In genomic region chr19:42242512-42243409, GRCh38 we compare ENCODE assay signal across 8 cellular contexts. TPM values are rescaled to one million over a fixed set of nuclear protein-coding genes. Genes with fewer than 3 reads are reported as not detected.
A peak's percentile ranks its signal among the peaks of the same experiment; 100 is the strongest.
DNase-seq lines count a peak whose midpoint lies in the region; TF ChIP-seq lines count a peak whose summit lies in the region.

GSK3A (minus strand) TSS chr19:42242602; CDS start chr19:42242465, 137 bp downstream.

- H3K4me1 Mint-ChIP-seq in activated naive CD4-positive, alpha-beta T cell treated with anti-CD3 and anti-CD28 coated beads for 36 hours (ENCODE audit: low read depth) = peaks cover 53% of the 10 kb centered on the region

- peak within 1 kb of the TSS; percentile 99 for H3K27ac Mint-ChIP-seq in activated naive CD4-positive, alpha-beta T cell treated with anti-CD3 and anti-CD28 coated beads for 36 hours

- peak within 1 kb of the TSS; percentile 87 for H3K4me3 Mint-ChIP-seq in activated naive CD4-positive, alpha-beta T cell treated with anti-CD3 and anti-CD28 coated beads for 36 hours

- H3K27me3 ChIP-seq in neuron (ENCODE audit: insufficient read depth, low read length) = no peaks in the 10 kb centered on the region
- peaks cover 0 to 7% (median 0%) of the 10 kb centered on the region in 5 donors for H3K27me3 ChIP-seq in subcutaneous abdominal adipose tissue (ENCODE audit: control insufficient read depth in 5 of 5, insufficient read depth in 4 of 5, low read length in 5 of 5)

- no peak for TF ChIP-seq CTCF in HFF-Myc (IDR thresholded peaks at IDR 0.05; ENCODE audit: low read depth, low read length, missing control alignments)

- H3K36me3 Mint-ChIP-seq in activated naive CD4-positive, alpha-beta T cell treated with anti-CD3 and anti-CD28 coated beads for 36 hours (ENCODE audit: low read depth) = peaks cover 10% of the 10 kb centered on the region

- no peaks in the 10 kb centered on the region for H3K9me3 Mint-ChIP-seq in activated naive CD4-positive, alpha-beta T cell treated with anti-CD3 and anti-CD28 coated beads for 36 hours

- H3K36me3 ChIP-seq in neuron (ENCODE audit: insufficient read depth, low read length) (peaks cover 18% of the 10 kb centered on the region), subcutaneous abdominal adipose tissue (ENCODE audit: control insufficient read depth in 5 of 5, insufficient read depth in 5 of 5, low read length in 5 of 5) (peaks cover 0 to 21% (median 12%) of the 10 kb centered on the region in 5 donors)

- no peaks in the 10 kb centered on the region for H3K9me3 ChIP-seq in neuron (ENCODE audit: low read length)
- no peaks in the 10 kb centered on the region for H3K9me3 ChIP-seq in subcutaneous abdominal adipose tissue (ENCODE audit: control insufficient read depth in 5 of 5, low read length in 5 of 5)

- peak within 1 kb of the TSS; percentile 92 to 99 (median 98) for H3K9ac ChIP-seq in subcutaneous abdominal adipose tissue (ENCODE audit: low read length in 5 of 5)

- DNase-seq in GM03348 (ENCODE audit: low spot score) (peak; percentile 93), HFF-Myc (ENCODE audit: extremely low read depth, low read depth) (peak; percentile 98), NAMALWA (ENCODE audit: low spot score) (peak; percentile 99), SK-N-DZ (ENCODE audit: low spot score) (peak; percentile 99), foreskin melanocyte (peak; percentile 100)
- DNase-seq in activated naive CD4-positive, alpha-beta T cell treated with anti-CD3 and anti-CD28 coated beads for 36 hours = peak; percentile 97

- H2AFZ ChIP-seq in neuron (ENCODE audit: low read depth, low read length) = peak within 1 kb of the TSS; percentile 7

- H3K4me3 ChIP-seq in HFF-Myc (replicated peaks; ENCODE audit: low read depth, low read length) (peak within 1 kb of the TSS; percentile 77), neuron (ENCODE audit: low read length) (peak within 1 kb of the TSS; percentile 76), subcutaneous abdominal adipose tissue (ENCODE audit: low read depth in 1 of 5, low read length in 5 of 5) (peak within 1 kb of the TSS; percentile 76 to 92 (median 77))

- H3K27ac ChIP-seq in subcutaneous abdominal adipose tissue (ENCODE audit: low read depth, low read length) = peak within 1 kb of the TSS; percentile 95

- intact Hi-C loops in activated naive CD4-positive, alpha-beta T cell treated with anti-CD3 and anti-CD28 coated beads for 36 hours (cut with micrococcal nuclease) = loop anchor here (1.0 to 10.0 kb wide), 9 partner anchors 22 to 383 kb away; partner anchors contain the start of genes ARHGEF1, RABAC1, ZNF526 and ZNF574

- H3K27me3 Mint-ChIP-seq in activated naive CD4-positive, alpha-beta T cell treated with anti-CD3 and anti-CD28 coated beads for 36 hours (ENCODE audit: low read depth) = no peaks in the 10 kb centered on the region

- CTCF ChIA-PET in activated naive CD4-positive, alpha-beta T cell treated with anti-CD3 and anti-CD28 coated beads for 36 hours (lab: Charles Lee) = interaction anchor here (0.6 to 6.0 kb wide), 8 partner anchors 12 to 519 kb away, joined by 3 to 57 read pairs (median 4); no protein-coding TSS in a partner anchor

- peaks cover 10% of the 10 kb centered on the region for H3K4me1 ChIP-seq in neuron (ENCODE audit: insufficient read depth, low read length)
- peaks cover 24 to 58% (median 49%) of the 10 kb centered on the region in 5 donors for H3K4me1 ChIP-seq in subcutaneous abdominal adipose tissue (ENCODE audit: control insufficient read depth in 5 of 5, insufficient read depth in 5 of 5, low read length in 5 of 5)

RNA-seq across cellular contexts. Expression of gene GSK3A, which starts in this region (rescaled TPM):
- polyA plus RNA-seq in SK-N-DZ (2014; cell fraction: cytosol; rRNA removed) = 39.7 and 55.9 TPM in 2 replicates
- 26.7 and 35.8 TPM in 2 replicates for polyA plus RNA-seq in SK-N-DZ (2014; cell fraction: nucleus; rRNA removed)
- 10 to 100 TPM; 31.1 to 33.8 TPM for total RNA-seq in activated naive CD4-positive, alpha-beta T cell treated with anti-CD3 and anti-CD28 coated beads for 36 hours

Comparison
In these comparisons a context has a peak if more than half of its experiments do, and no peak if none do; other contexts are left out.
1. Peak in every context shown above with its lines: DNase-seq, H3K4me3 ChIP-seq and H3K27ac ChIP-seq.